Comparison of ENCODE assay signal across 8 cellular contexts in the genomic region with DNA sequence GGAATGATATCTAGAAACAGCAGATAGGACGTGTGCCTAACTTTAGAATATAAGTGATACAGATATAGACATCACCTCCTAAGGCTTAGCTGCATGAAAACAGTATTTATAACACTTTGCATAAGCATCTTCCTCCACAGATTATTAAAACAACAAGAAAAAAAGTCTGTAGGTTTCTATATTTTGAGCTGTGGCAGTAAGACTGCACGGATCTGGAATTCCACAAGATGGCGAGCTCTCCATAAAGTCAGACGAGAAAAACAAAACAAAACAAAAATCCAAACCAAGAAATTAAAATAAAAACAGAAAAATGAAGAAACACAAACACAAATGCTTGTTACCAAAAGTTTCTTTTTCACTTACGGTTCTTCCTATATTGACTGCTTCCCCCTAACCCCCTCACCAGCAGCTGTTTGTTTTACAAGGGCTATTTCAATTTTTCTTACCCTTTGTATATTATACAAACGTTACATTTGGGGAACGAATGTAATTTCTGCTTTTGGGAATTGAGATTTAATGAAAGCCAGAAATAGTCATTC.
DNase-seq lines count a peak whose midpoint lies in the region; ATAC-seq and TF ChIP-seq lines count a peak whose summit lies in the region.

No MANE protein-coding gene starts in this region.

- no peak for ATAC-seq in activated naive CD8-positive, alpha-beta T cell treated with anti-CD3 and anti-CD28 coated beads, Interleukin-2, amount 10 ng/mL, durations not matched to agents 7 days and 5 days (ENCODE audit: low read depth)
- no peak for ATAC-seq in left colon

- H3K27me3 Mint-ChIP-seq in activated naive CD8-positive, alpha-beta T cell treated with anti-CD3 and anti-CD28 coated beads, Interleukin-2, amount 10 ng/mL, durations not matched to agents 7 days and 5 days = peaks cover 17% of the 10 kb centered on the region
- no peaks in the 10 kb centered on the region for H3K27me3 Mint-ChIP-seq in type B pancreatic cell

- POLR2A ChIA-PET in AG04450 (lab: Yijun Ruan, JAX) = interaction anchor here (0.6 to 1.3 kb wide), 3 partner anchors 9 to 1199 kb away, joined by 3 to 4 read pairs (median 4); no protein-coding TSS in a partner anchor
- POLR2A ChIA-PET in activated naive CD8-positive, alpha-beta T cell treated with anti-CD3 and anti-CD28 coated beads, Interleukin-2, amount 10 ng/mL, durations not matched to agents 7 days and 5 days (lab: Charles Lee) = no interaction called here

- H3K36me3 Mint-ChIP-seq in activated naive CD8-positive, alpha-beta T cell treated with anti-CD3 and anti-CD28 coated beads, Interleukin-2, amount 10 ng/mL, durations not matched to agents 7 days and 5 days = no peaks in the 10 kb centered on the region
- no peaks in the 10 kb centered on the region for H3K36me3 Mint-ChIP-seq in type B pancreatic cell

- H3K27ac Mint-ChIP-seq in activated naive CD8-positive, alpha-beta T cell treated with anti-CD3 and anti-CD28 coated beads, Interleukin-2, amount 10 ng/mL, durations not matched to agents 7 days and 5 days = peak overlapping the region; percentile 57
- peak overlapping the region; percentile 95 for H3K27ac Mint-ChIP-seq in type B pancreatic cell

- H3K9me3 Mint-ChIP-seq in activated naive CD8-positive, alpha-beta T cell treated with anti-CD3 and anti-CD28 coated beads, Interleukin-2, amount 10 ng/mL, durations not matched to agents 7 days and 5 days = no peaks in the 10 kb centered on the region
- peaks cover 7% of the 10 kb centered on the region for H3K9me3 Mint-ChIP-seq in type B pancreatic cell

- peak; percentile 27 for DNase-seq in AG04450 (ENCODE audit: low read depth, low spot score)
- DNase-seq in activated naive CD8-positive, alpha-beta T cell treated with anti-CD3 and anti-CD28 coated beads, Interleukin-2, amount 10 ng/mL, durations not matched to agents 7 days and 5 days = no peak
- DNase-seq in kidney glomerular epithelial cell (lab: John Stamatoyannopoulos, UW) = peak; percentile 48
- no peak for DNase-seq in type B pancreatic cell (ENCODE audit: extremely low spot score, unreplicated experiment)
- no peak for DNase-seq in stimulated activated CD4-positive, alpha-beta T cell treated with anti-CD3 and anti-CD28 coated beads, Interleukin-2, amount 100 ng/mL, for 24 hours
- DNase-seq in left colon = no peak

- CTCF ChIA-PET in AG04450 (lab: Charles Lee) = interaction anchor here (0.7 to 3.2 kb wide), 30 partner anchors 8 to 1234 kb away, joined by 3 to 19 read pairs (median 4); no protein-coding TSS in a partner anchor

- H3K27me3 ChIP-seq in AG04450 (ENCODE audit: control insufficient read depth, insufficient read depth, low read length) = no peaks in the 10 kb centered on the region

- H3K4me3 Mint-ChIP-seq in activated naive CD8-positive, alpha-beta T cell treated with anti-CD3 and anti-CD28 coated beads, Interleukin-2, amount 10 ng/mL, durations not matched to agents 7 days and 5 days = peak overlapping the region; percentile 76
- peak overlapping the region; percentile 59 for H3K4me3 Mint-ChIP-seq in type B pancreatic cell

- peaks cover 13% of the 10 kb centered on the region for H3K4me1 Mint-ChIP-seq in activated naive CD8-positive, alpha-beta T cell treated with anti-CD3 and anti-CD28 coated beads, Interleukin-2, amount 10 ng/mL, durations not matched to agents 7 days and 5 days
- peaks cover 27% of the 10 kb centered on the region for H3K4me1 Mint-ChIP-seq in type B pancreatic cell (ENCODE audit: unreplicated experiment)

- intact Hi-C loops in left colon (cut with DNase I, micrococcal nuclease) = no loop called here

- peak; percentile 75 for TF ChIP-seq CTCF in AG04450 (IDR thresholded peaks at IDR 0.05; ENCODE audit: low read depth, low read length)
- peak; percentile 44 for TF ChIP-seq CTCF in GM12872 (IDR thresholded peaks at IDR 0.05; ENCODE audit: insufficient read depth, low read depth, low read length)
- peak; percentile 74 for TF ChIP-seq CTCF in LNCAP (IDR thresholded peaks at IDR 0.05)
- peak; percentile 80 for TF ChIP-seq CTCF in type B pancreatic cell (conservative IDR thresholded peaks at IDR 0.05)

- H3K9me3 ChIP-seq in AG04450 (ENCODE audit: control insufficient read depth, insufficient read depth, low read length) = no peaks in the 10 kb centered on the region

- H3K4me3 ChIP-seq in AG04450 (ENCODE audit: low read depth, low read length) = peak overlapping the region; percentile 29; the same call in 1 of the 2 replicates

- peak overlapping the region; percentile 49 for H3K27ac ChIP-seq in AG04450 (ENCODE audit: low read depth, low read length)

Comparison
In these comparisons a context has a peak if more than half of its experiments do, and no peak if none do; other contexts are left out.
1. DNase-seq: peak in AG04450 (single experiment) and kidney glomerular epithelial cell (single experiment); none in activated naive CD8-positive, alpha-beta T cell treated with anti-CD3 and anti-CD28 coated beads, Interleukin-2, amount 10 ng/mL, durations not matched to agents 7 days and 5 days (single experiment), type B pancreatic cell (single experiment), stimulated activated CD4-positive, alpha-beta T cell treated with anti-CD3 and anti-CD28 coated beads, Interleukin-2, amount 100 ng/mL, for 24 hours (0 of 2) and left colon (0 of 2).
2. Peak in every context shown above with its lines, with median percentiles within 50 percentile points of each other: CTCF ChIP-seq.